Comparison of ENCODE assay signal across 28 cellular contexts in genomic region chr5:169037478-169037877, GRCh38.
"Had no signal": no experiment of that assay in that cellular context is flagged by ENCODE, and none has a peak within 500 bp of the region (broad histone marks: within the 10 kb centered on the region; RNA-seq: fewer than 3 reads in every experiment).

No MANE protein-coding gene starts in this region.

- ATAC-seq: activated T-cell treated with anti-CD3 and anti-CD28 coated beads, Interleukin-2, amount 50 U/mL, for 4 hours; Panc1; Right ventricle myocardium inferior had no signal

- H3K36me3 ChIP-seq: MG63 had no signal

- DNase-seq: activated CD4-positive, alpha-beta memory T cell treated with anti-CD3 and anti-CD28 coated beads for 36 hours; activated CD4-positive, alpha-beta T cell treated with anti-CD3 and anti-CD28 coated beads, Interleukin-2, amount 10 ng/mL, durations not matched to agents 7 days and 5 days; activated CD4-positive, CD25-positive, alpha-beta regulatory T cell; activated CD8-positive, alpha-beta memory T cell treated with anti-CD3 and anti-CD28 coated beads for 24 hours; activated effector memory CD4-positive, alpha-beta T cell treated with anti-CD3 and anti-CD28 coated beads, Interleukin-2, amount 50 U/mL, for 16 hours; activated naive CD4-positive, alpha-beta T cell treated with anti-CD3 and anti-CD28 coated beads for 36 hours; activated T-cell treated with anti-CD3 and anti-CD28 coated beads, Interleukin-2, amount 50 U/mL, for 4 hours; amygdala; MG63; MV-4-11; NCI-H1105; NCI-H1436; NCI-H1694 treated with DMSO at 0.1 percent for 48 hours; NCI-H2081; NCI-H2171; NCI-H2227 treated with DMSO at 0.1 percent for 48 hours; NCI-H446 treated with DMSO at 0.1 percent for 48 hours; NCI-H524 treated with DMSO at 0.1 percent for 48 hours; NCI-H774; NK-92 treated with Interleukin-12 subunit alpha and Interleukin-12 subunit beta, amount 100 ng/mL, for 24 hours; OCI-M1; RPMI8226; SK-N-SH; T-helper 1 cell had no signal

- H3K4me3 ChIP-seq: MG63 had no signal

- H3K4me2 ChIP-seq: KMS-11, SK-N-SH had no signal

- H3K27ac ChIP-seq: KMS-11, VCaP had no signal

- H3K9ac ChIP-seq: KMS-11, SK-N-SH had no signal

- H3K27me3 ChIP-seq: MG63 had no signal

- H3K9me3 ChIP-seq: SK-N-SH had no signal
